In the genomic region with DNA sequence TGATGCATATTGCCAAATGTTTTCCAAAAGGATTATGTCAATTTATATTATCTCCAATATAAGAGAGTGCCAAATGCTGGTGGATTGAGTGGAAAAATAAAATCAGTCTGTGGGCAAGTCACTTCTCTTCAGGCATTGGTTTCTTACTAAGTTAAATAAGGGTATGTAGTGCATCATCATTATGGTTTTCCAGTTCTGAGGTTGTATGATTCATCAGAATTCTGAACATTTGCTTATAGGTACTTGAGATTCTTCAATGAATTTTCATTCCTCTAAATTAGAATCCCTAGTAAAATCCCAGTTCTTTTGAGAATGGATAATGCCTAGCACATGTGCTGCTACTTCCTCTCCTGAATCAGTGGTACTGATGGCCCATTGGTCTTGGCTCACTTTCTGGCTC, we compare ENCODE assay signal across 28 cellular contexts.
"Had no signal": no experiment of that assay in that cellular context is flagged by ENCODE, and none has a peak within 500 bp of the region (broad histone marks: within the 10 kb centered on the region; RNA-seq: fewer than 3 reads in every experiment).

No MANE protein-coding gene starts in this region.

- H3K27ac ChIP-seq: heart right ventricle, parathyroid adenoma, right lobe of liver, thyroid gland, vagina had no signal

- H3K4me1 ChIP-seq: parathyroid adenoma, right lobe of liver, thyroid gland had no signal

- H3K27ac Mint-ChIP-seq: effector memory CD8-positive, alpha-beta T cell; memory B cell; naive B cell; natural killer cell treated with Interleukin-12 subunit alpha and Interleukin-12 subunit beta and Interleukin-15 and Interleukin-18, amount 100 ng/mL, for 72 hours; progenitor cell of endocrine pancreas; stimulated activated naive CD8-positive, alpha-beta T cell treated with anti-CD3 and anti-CD28 coated beads, Interleukin-15, amount 100 ng/mL, for 72 hours had no signal

- H3K9me3 Mint-ChIP-seq: effector memory CD8-positive, alpha-beta T cell; memory B cell; neural crest cell had no signal

- H3K4me2 ChIP-seq: smooth muscle cell had no signal

- FAIRE-seq: endometrium had no signal

- ATAC-seq: effector memory CD8-positive, alpha-beta T cell; heart right ventricle; right lobe of liver had no signal

- H3K79me2 ChIP-seq: parathyroid adenoma had no signal

- H3K4me1 Mint-ChIP-seq: memory B cell; naive B cell; neural crest cell; stimulated activated naive CD8-positive, alpha-beta T cell treated with anti-CD3 and anti-CD28 coated beads, Interleukin-15, amount 100 ng/mL, for 72 hours had no signal

- H2AFZ ChIP-seq: parathyroid adenoma had no signal

- H3K27me3 ChIP-seq: heart right ventricle, right lobe of liver, thyroid gland, vagina had no signal

- DNase-seq: cortex of kidney; effector memory CD8-positive, alpha-beta T cell; foreskin melanocyte; glutamatergic neuron; heart right ventricle; hippocampal formation; islet precursor cell; kidney glomerular epithelial cell; mucosa of descending colon; naive B cell; right lobe of liver; stimulated activated CD4-positive, alpha-beta T cell treated with anti-CD3 and anti-CD28 coated beads, Interleukin-12 subunit alpha, Interleukin-12 subunit beta, amount 100 ng/mL, for 4 hours; stimulated activated CD4-positive, alpha-beta T cell treated with anti-CD3 and anti-CD28 coated beads, Interleukin-1b, Interleukin-23, amount 100 ng/mL, for 48 hours; stimulated activated CD4-positive, alpha-beta T cell treated with anti-CD3 and anti-CD28 coated beads, Interleukin-4, amount 100 ng/mL, for 1 hour; stimulated activated CD8-positive, alpha-beta memory T cell treated with anti-CD3 and anti-CD28 coated beads, Interleukin-4, amount 100 ng/mL, for 48 hours; stimulated activated naive CD4-positive, alpha-beta T cell; stimulated activated naive CD8-positive, alpha-beta T cell treated with anti-CD3 and anti-CD28 coated beads, Interleukin-15, amount 100 ng/mL, for 72 hours; thyroid gland; trophoblast cell had no signal

- H3K36me3 ChIP-seq: heart right ventricle, right lobe of liver, thyroid gland, vagina had no signal

- H3K4me3 Mint-ChIP-seq: effector memory CD8-positive, alpha-beta T cell; memory B cell; natural killer cell treated with Interleukin-12 subunit alpha and Interleukin-12 subunit beta and Interleukin-15 and Interleukin-18, amount 100 ng/mL, for 72 hours; neural crest cell; stimulated activated naive CD8-positive, alpha-beta T cell treated with anti-CD3 and anti-CD28 coated beads, Interleukin-15, amount 100 ng/mL, for 72 hours had no signal

- H3K9me3 ChIP-seq: heart right ventricle, mucosa of descending colon, right lobe of liver, thyroid gland, vagina had no signal

- H3K4me3 ChIP-seq: heart right ventricle, lung, mucosa of descending colon, right lobe of liver, smooth muscle cell, thyroid gland, vagina had no signal

- H3K36me3 Mint-ChIP-seq: memory B cell; naive B cell; natural killer cell treated with Interleukin-12 subunit alpha and Interleukin-12 subunit beta and Interleukin-15 and Interleukin-18, amount 100 ng/mL, for 72 hours had no signal

- H3K9ac ChIP-seq: parathyroid adenoma had no signal
